Comparison of ENCODE assay signal across 1 cellular context in genomic region chr6:149033454-149034241, GRCh38.
TF ChIP-seq lines count a peak whose summit lies in the region.

No MANE protein-coding gene starts in this region.

TF ChIP-seq in SK-N-SH, 30 proteins besides CTCF, POLR2A, EP300 and RAD21 (continued from another document):
- TF ChIP-seq USF2 (IDR thresholded peaks at IDR 0.05; ENCODE audit: borderline replicate concordance, low read depth, low read length) = no peak
- no peak for TF ChIP-seq POLR2AphosphoS5 (IDR thresholded peaks at IDR 0.05; ENCODE audit: low read depth, low read length)
- no peak for TF ChIP-seq FOXJ3 (CRISPR knock-in tag; IDR thresholded peaks at IDR 0.05)
- no peak for TF ChIP-seq SIN3A (IDR thresholded peaks at IDR 0.05; ENCODE audit: borderline replicate concordance, low read depth, low read length)
- TF ChIP-seq TEAD4 (IDR thresholded peaks at IDR 0.05; ENCODE audit: borderline replicate concordance, insufficient read depth) = no peak
- TF ChIP-seq RFX5 (IDR thresholded peaks at IDR 0.05; ENCODE audit: low read length) = no peak
- no peak for TF ChIP-seq EZH2phosphoT487 (IDR thresholded peaks at IDR 0.05; ENCODE audit: borderline replicate concordance, low read depth)
- TF ChIP-seq RCOR1 (IDR thresholded peaks at IDR 0.05; ENCODE audit: low read length) = no peak
- no peak for TF ChIP-seq JUND (IDR thresholded peaks at IDR 0.05)
- no peak for TF ChIP-seq FOXM1 (IDR thresholded peaks at IDR 0.05; ENCODE audit: low read depth)
- no peak for TF ChIP-seq CHD2 (IDR thresholded peaks at IDR 0.05; ENCODE audit: low read length, partially characterized antibody)
- no peak for TF ChIP-seq IRF3 (IDR thresholded peaks at IDR 0.05; ENCODE audit: low read depth, low read length)
- no peak for TF ChIP-seq MEF2A (IDR thresholded peaks at IDR 0.05; ENCODE audit: borderline replicate concordance, low read depth)
- TF ChIP-seq PBX3 (IDR thresholded peaks at IDR 0.05) = no peak
- no peak for TF ChIP-seq MXI1 (IDR thresholded peaks at IDR 0.05; ENCODE audit: low read depth, low read length)
